Comparison of ENCODE assay signal across 22 cellular contexts in the genomic region with DNA sequence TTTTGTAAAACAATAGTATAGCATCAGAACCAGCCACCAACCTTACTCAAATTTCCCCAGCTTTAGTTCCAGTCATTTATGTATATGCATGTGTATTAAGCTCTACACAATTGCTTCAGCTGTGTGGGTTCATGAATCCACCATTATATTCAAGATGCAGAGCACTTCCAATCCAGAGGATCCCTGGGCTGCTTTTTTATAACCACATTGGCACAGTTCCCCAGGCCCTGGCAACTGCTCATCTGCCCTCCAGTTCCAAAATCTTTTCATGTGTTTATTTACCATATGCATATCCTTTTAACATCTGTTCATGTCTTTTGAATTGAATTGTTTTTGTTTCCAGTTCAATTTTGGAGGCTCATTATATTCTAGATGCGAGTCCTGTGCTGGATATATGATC.
DNase-seq lines count a peak whose midpoint lies in the region; ATAC-seq and TF ChIP-seq lines count a peak whose summit lies in the region.
"Had no signal": no experiment of that assay in that cellular context is flagged by ENCODE, and none has a peak within 500 bp of the region (broad histone marks: within the 10 kb centered on the region; RNA-seq: fewer than 3 reads in every experiment).

No MANE protein-coding gene starts in this region.

- H3K27ac ChIP-seq in coronary artery (no peak overlapping the region), brain microvascular endothelial cell (no peak overlapping the region)
- H3K27ac ChIP-seq: C4-2B had no signal

- in situ Hi-C loops in brain microvascular endothelial cell (cut with HindIII; ENCODE audit: low pct_ligation_motif_present, low sequenced_read_pairs): no loop called here

- ATAC-seq in GM21515 (IDR thresholded peaks at IDR 0.05; ENCODE audit: unreplicated experiment): no peak
- ATAC-seq in left lobe of liver: no peak
- ATAC-seq: GM12878, GM23338, HCT116, Right ventricle myocardium inferior had no signal

- no peak for TF ChIP-seq CTCF in coronary artery (IDR thresholded peaks at IDR 0.05)
- no peak for TF ChIP-seq CTCF in brain microvascular endothelial cell (IDR thresholded peaks at IDR 0.05; ENCODE audit: low read depth, low read length, missing control alignments)

- H3K27me3 ChIP-seq in MG63: no peaks in the 10 kb centered on the region
- H3K27me3 ChIP-seq in brain microvascular endothelial cell (replicated peaks): no peaks in the 10 kb centered on the region

- no peaks in the 10 kb centered on the region for H3K9me3 ChIP-seq in MG63

- peak; percentile 19 for DNase-seq in MG63
- peak; percentile 28 for DNase-seq in NCI-H1105 (lab: John Stamatoyannopoulos, UW)
- peak; percentile 92 for DNase-seq in NCI-H2171 treated with DMSO at 0.1 percent for 48 hours (lab: John Stamatoyannopoulos, UW)
- peak; percentile 29 for DNase-seq in coronary artery (ENCODE audit: low spot score)
- no peak for DNase-seq in brain microvascular endothelial cell
- DNase-seq in left lobe of liver (ENCODE audit: low spot score): no peak
- DNase-seq: ACHN; AML-193; GF-D8; Kasumi-1; MM.1S; NCI-H187 treated with DMSO at 0.1 percent for 48 hours; NCI-H2227 treated with DMSO at 0.1 percent for 48 hours; NCI-H526 treated with DMSO at 0.1 percent for 48 hours; NK-92 treated with Interleukin-12 subunit alpha and Interleukin-12 subunit beta, amount 100 ng/mL, for 24 hours; SW 1271 had no signal

- H3K4me3 ChIP-seq in MG63 (no peak overlapping the region), coronary artery (no peak overlapping the region), brain microvascular endothelial cell (ENCODE audit: low read depth, low read length) (no peak overlapping the region)
- H3K4me3 ChIP-seq: GM12878, GM23338 had no signal

- H3K36me3 ChIP-seq in MG63: no peaks in the 10 kb centered on the region
- no peaks in the 10 kb centered on the region for H3K36me3 ChIP-seq in brain microvascular endothelial cell (replicated peaks)

Comparison
In these comparisons a context has a peak if more than half of its experiments do, and no peak if none do; other contexts are left out.
1. DNase-seq: peak in MG63 (single experiment), NCI-H1105 (single experiment), NCI-H2171 treated with DMSO at 0.1 percent for 48 hours (single experiment) and coronary artery (single experiment); none in brain microvascular endothelial cell (single experiment) and left lobe of liver (single experiment).